8 cellular contexts compared by ENCODE assay signal in the genomic region with DNA sequence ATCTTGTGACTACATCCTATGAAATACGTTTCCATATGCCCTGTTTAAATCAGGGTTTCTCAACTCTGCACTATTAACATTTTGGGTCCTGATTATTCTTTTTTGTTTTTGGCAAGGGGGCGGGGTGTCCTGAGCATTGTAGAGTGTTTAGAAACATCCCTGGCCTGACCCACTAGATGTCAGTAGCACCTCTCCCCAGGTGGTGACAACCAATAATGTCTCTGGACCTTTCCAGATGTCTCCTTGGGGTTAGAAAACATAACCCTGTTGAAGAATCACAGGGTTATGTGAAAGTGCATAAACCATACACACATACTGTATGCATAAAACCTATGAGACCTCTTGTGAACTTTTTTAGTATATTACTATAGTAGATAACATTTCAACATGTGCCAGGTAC. TPM values are rescaled to one million over a fixed set of nuclear protein-coding genes. Genes with fewer than 3 reads are reported as not detected.
DNase-seq lines count a peak whose midpoint lies in the region; ATAC-seq, FAIRE-seq and TF ChIP-seq lines count a peak whose summit lies in the region.

No MANE protein-coding gene starts in this region.

- no peak for TF ChIP-seq POLR2A in HepG2 (IDR thresholded peaks at IDR 0.05; ENCODE audit: insufficient read depth in 1 of 2, low read depth in 2 of 2, low read length in 2 of 2)

- WGBS in HepG2 (ENCODE audit: low lambda C conversion rate), result 52% methylated on average over 2 of the region's 2 CpGs
- WGBS in neuronal stem cell (ENCODE audit: extremely low coverage in 2 of 2, insufficient read length in 2 of 2, insufficient replicate concordance in 1 of 2), 2 donors, result no CpG with 5 or more reads among the region's 2 CpGs

- H3K9me3 Mint-ChIP-seq in CD4-positive, alpha-beta T cell, result no peaks in the 10 kb centered on the region
- no peaks in the 10 kb centered on the region for H3K9me3 Mint-ChIP-seq in activated B cell treated with CpG ODN at 0.5 μM for 24 hours

- H3K4me3 Mint-ChIP-seq in CD4-positive, alpha-beta T cell, result peak overlapping the region; percentile 95
- peak overlapping the region; percentile 93 for H3K4me3 Mint-ChIP-seq in activated B cell treated with CpG ODN at 0.5 μM for 24 hours

- H3K4me1 ChIP-seq in HepG2 (ENCODE audit: insufficient read depth, low read length), result peaks cover 26% of the 10 kb centered on the region
- peaks cover 6 to 7% of the 10 kb centered on the region in 2 donors for H3K4me1 ChIP-seq in neuronal stem cell (ENCODE audit: control insufficient read depth in 2 of 2, insufficient read depth in 1 of 2, low read depth in 1 of 2, low read length in 2 of 2)

- H3K9me3 ChIP-seq in CD4-positive, alpha-beta T cell (ENCODE audit: control insufficient read depth, low read length), result no peaks in the 10 kb centered on the region
- H3K9me3 ChIP-seq in HepG2 (ENCODE audit: low read length), result no peaks in the 10 kb centered on the region
- H3K9me3 ChIP-seq in neuronal stem cell (replicated peaks in 1 of 2; ENCODE audit: control insufficient read depth in 2 of 2, insufficient read depth in 1 of 2, low read depth in 1 of 2, low read length in 2 of 2), result no peaks in the 10 kb centered on the region

- H3K79me1 ChIP-seq in neuronal stem cell (ENCODE audit: low read depth, low read length), result peaks cover 10% of the 10 kb centered on the region

- CTCF ChIA-PET in CD4-positive, alpha-beta T cell (lab: Charles Lee), result no interaction called here
- CTCF ChIA-PET in HEK293T (lab: Yijun Ruan, JAX) (interaction anchor here (0.5 kb wide), 1 partner anchor 11 kb away, joined by 4 read pairs; no protein-coding TSS in a partner anchor), activated B cell treated with CpG ODN at 0.5 μM for 24 hours (lab: Charles Lee) (no interaction called here), HepG2 (lab: Yijun Ruan, JAX; ENCODE audit: low intra/inter-chr PET ratio, low total read pairs) (no interaction called here)

- H3K4me3 ChIP-seq in HepG2 (replicated peaks in 1 of 3; ENCODE audit: insufficient read depth in 1 of 3, low read depth in 2 of 3, low read length in 3 of 3) (peak overlapping the region in 1 of 3 experiments; percentile 89; a peak in 1 of 6 replicates), neuronal stem cell (ENCODE audit: low read length in 2 of 2) (peak overlapping the region in 1 of 2 donors; percentile 74)

- H4K8ac ChIP-seq in neuronal stem cell (ENCODE audit: low read depth, low read length), result no peak overlapping the region

- H3K14ac ChIP-seq in neuronal stem cell (ENCODE audit: low read length), result no peak overlapping the region

- H3K4ac ChIP-seq in neuronal stem cell (ENCODE audit: low read length), result no peak overlapping the region

- no peak overlapping the region for H2BK12ac ChIP-seq in neuronal stem cell (ENCODE audit: low read length)

- H4K20me1 ChIP-seq in HepG2 (ENCODE audit: insufficient read depth, low read length), result no peaks in the 10 kb centered on the region

- no peaks in the 10 kb centered on the region for H3K27me3 ChIP-seq in CD4-positive, alpha-beta T cell (ENCODE audit: control insufficient read depth, insufficient read depth, low read length)
- H3K27me3 ChIP-seq in HepG2 (ENCODE audit: control insufficient read depth in 1 of 2, insufficient read depth in 2 of 2, low read length in 2 of 2) (peaks cover 0 to 7% of the 10 kb centered on the region in 2 experiments; a peak in 1 of 5 replicates), neuronal stem cell (ENCODE audit: control insufficient read depth in 3 of 3, insufficient read depth in 3 of 3, low read depth in 1 of 3, low read length in 3 of 3) (no peaks in the 10 kb centered on the region)

- TF ChIP-seq CTCF in CD4-positive, alpha-beta T cell (IDR thresholded peaks at IDR 0.05), result no peak
- TF ChIP-seq CTCF in activated B cell treated with CpG ODN at 0.5 μM for 24 hours (IDR thresholded peaks at IDR 0.05), result no peak
- peak; percentile 35; the same call in 1 of the 2 replicates for TF ChIP-seq CTCF in HepG2 (CRISPR knock-in tag; IDR thresholded peaks at IDR 0.05)

- POLR2A ChIA-PET in CD4-positive, alpha-beta T cell (lab: Charles Lee), result no interaction called here
- POLR2A ChIA-PET in HEK293T (lab: Yijun Ruan, JAX), result no interaction called here
- POLR2A ChIA-PET in activated B cell treated with CpG ODN at 0.5 μM for 24 hours (lab: Charles Lee), result no interaction called here
- POLR2A ChIA-PET in HepG2 (lab: Yijun Ruan, JAX), result no interaction called here

- H2BK120ac ChIP-seq in neuronal stem cell (ENCODE audit: low read depth, low read length), result no peak overlapping the region

- H3K27ac ChIP-seq in CD4-positive, alpha-beta T cell (ENCODE audit: low read depth, low read length), result no peak overlapping the region
- H3K27ac ChIP-seq in HepG2 (ENCODE audit: extremely low read length, insufficient read depth, low read length) (no peak overlapping the region), neuronal stem cell (replicated peaks; ENCODE audit: low read length) (no peak overlapping the region)

- peak overlapping the region; percentile 86 for H3K27ac Mint-ChIP-seq in CD4-positive, alpha-beta T cell
- no peak overlapping the region for H3K27ac Mint-ChIP-seq in activated B cell treated with CpG ODN at 0.5 μM for 24 hours

- H3K23ac ChIP-seq in neuronal stem cell (ENCODE audit: low read depth, low read length, poor library complexity), result no peak overlapping the region

- no peak; the same call in 1 of the 2 replicates for TF ChIP-seq RAD21 in HepG2 (CRISPR knock-in tag; IDR thresholded peaks at IDR 0.05)

- no peak overlapping the region for H2BK5ac ChIP-seq in neuronal stem cell (ENCODE audit: low read length)

- DNase-seq in CD4-positive, alpha-beta T cell, result no peak
- DNase-seq in HEK293T (ENCODE audit: extremely low spot score), result peak; percentile 19
- no peak for DNase-seq in activated B cell treated with CpG ODN at 0.5 μM for 24 hours
- DNase-seq in HepG2 (ENCODE audit: low spot score), result peak; percentile 31
- no peak for DNase-seq in neuronal stem cell (ENCODE audit: low spot score)

- intact Hi-C loops in CD4-positive, alpha-beta T cell (cut with DNase I, micrococcal nuclease), result loop anchor here (1.0 to 10.0 kb wide), 7 partner anchors 126 to 1975 kb away; partner anchors contain the start of genes DDX54 (in 1 of the 2), ERP29 (in 1 of the 2), FAM222A (in 1 of the 2) and HECTD4 (in 1 of the 2)
- intact Hi-C loops in activated B cell treated with CpG ODN at 0.5 μM for 24 hours (cut with micrococcal nuclease), result loop anchor here (2.0 to 10.0 kb wide), 6 partner anchors 78 to 730 kb away; partner anchors contain the start of genes ALDH2, ATXN2, HECTD4 and MAPKAPK5
- intact Hi-C loops in HepG2 (cut with micrococcal nuclease; ENCODE audit: unreplicated experiment), result loop anchor here (1.0 kb wide), 1 partner anchor 126 kb away; no protein-coding TSS in a partner anchor

- H3K36me3 ChIP-seq in HepG2 (replicated peaks in 1 of 2; ENCODE audit: control insufficient read depth in 1 of 2, insufficient read depth in 2 of 2, low read length in 2 of 2) (peaks cover 0 to 8% of the 10 kb centered on the region in 2 experiments; a peak in 3 of 5 replicates), neuronal stem cell (replicated peaks in 1 of 2; ENCODE audit: control insufficient read depth in 2 of 2, insufficient read depth in 2 of 2, low read length in 2 of 2) (peaks cover 7 to 22% of the 10 kb centered on the region in 2 donors)

- no peak overlapping the region for H4K91ac ChIP-seq in neuronal stem cell (ENCODE audit: low read depth, low read length, poor library complexity)

- no peaks in the 10 kb centered on the region for H3K27me3 Mint-ChIP-seq in CD4-positive, alpha-beta T cell
- H3K27me3 Mint-ChIP-seq in activated B cell treated with CpG ODN at 0.5 μM for 24 hours, result no peaks in the 10 kb centered on the region

- H3K4me2 ChIP-seq in HepG2 (ENCODE audit: low read depth, low read length) (peak overlapping the region; percentile 96), neuronal stem cell (ENCODE audit: insufficient read depth, low read length, poor library complexity, severe bottlenecking) (no peak overlapping the region)

- H2AK5ac ChIP-seq in neuronal stem cell (ENCODE audit: low read depth, low read length), result no peak overlapping the region

- H3K4me1 Mint-ChIP-seq in CD4-positive, alpha-beta T cell (ENCODE audit: low read depth), result peaks cover 46% of the 10 kb centered on the region
- H3K4me1 Mint-ChIP-seq in activated B cell treated with CpG ODN at 0.5 μM for 24 hours, result peaks cover 41% of the 10 kb centered on the region

- no TSS peak for BruUV-seq in HepG2 (replicated peaks; lab: Mats Ljungman, UMichigan)

- H3K18ac ChIP-seq in neuronal stem cell (ENCODE audit: low read length), result no peak overlapping the region

- no peak for ATAC-seq in CD4-positive, alpha-beta T cell (ENCODE audit: poor library complexity)
- ATAC-seq in activated B cell treated with CpG ODN at 0.5 μM for 24 hours (ENCODE audit: low read depth) (no peak), HepG2 (peak; percentile 35), HG02970 (IDR thresholded peaks at IDR 0.05; ENCODE audit: low FRiP score, unreplicated experiment) (no peak), GM18867 (IDR thresholded peaks at IDR 0.05; ENCODE audit: unreplicated experiment) (no peak), HG03460 (IDR thresholded peaks at IDR 0.05; ENCODE audit: unreplicated experiment) (no peak)

- no peak for TF ChIP-seq EP300 in HepG2 (IDR thresholded peaks at IDR 0.05; ENCODE audit: low read depth in 2 of 2, low read length in 2 of 2)
- no peak for TF ChIP-seq EP300 in HepG2 (CRISPR knock-in tag; IDR thresholded peaks at IDR 0.05; ENCODE audit: borderline replicate concordance)

- H3K9ac ChIP-seq in HepG2 (ENCODE audit: insufficient read depth, low read depth, low read length), result no peak overlapping the region
- H3K9ac ChIP-seq in neuronal stem cell (ENCODE audit: low read depth, low read length, poor library complexity), result no peak overlapping the region

- H2BK15ac ChIP-seq in neuronal stem cell (ENCODE audit: low read length), result no peak overlapping the region

- no peak overlapping the region for H2AFZ ChIP-seq in HepG2 (ENCODE audit: low read length)
- no peak overlapping the region for H2AFZ ChIP-seq in neuronal stem cell (ENCODE audit: low read length)

- H3K36me3 Mint-ChIP-seq in CD4-positive, alpha-beta T cell (ENCODE audit: low read depth), result peaks cover 39% of the 10 kb centered on the region
- peaks cover 27% of the 10 kb centered on the region for H3K36me3 Mint-ChIP-seq in activated B cell treated with CpG ODN at 0.5 μM for 24 hours (ENCODE audit: low read depth)

- peaks cover 39% of the 10 kb centered on the region for H3K79me2 ChIP-seq in HepG2 (ENCODE audit: insufficient read depth, low read length)

- in situ Hi-C loops in HepG2 (cut with HindIII; ENCODE audit: extremely low pct_ligation_motif_present, low pct_unique_long_range_greater_than_20kb), result no loop called here

- no peak for FAIRE-seq in HepG2 (lab: Jason Lieb, UNC)

RNA-seq across cellular contexts. Expression of gene ACAD10, which starts 1.4 kb away (rescaled TPM):
- 10 to 100 TPM; 15.8 to 17.4 TPM for total RNA-seq in CD4-positive, alpha-beta T cell
- total RNA-seq in activated B cell treated with CpG ODN at 0.5 μM for 24 hours, result 33.3 and 45.1 TPM in 2 replicates
- total RNA-seq in HepG2 (2016; rRNA removed; fragmentation: Illumina TruSeq; extraction: Trizol), result 4.7 and 15.2 TPM in 2 replicates
- 6.6 and 7.1 TPM in 2 replicates for total RNA-seq in HepG2 (2016; cell fraction: cytosol; rRNA removed; fragmentation: Illumina TruSeq; extraction: Trizol; ENCODE audit: low read depth)
- total RNA-seq in HepG2 (2016; cell fraction: insoluble cytoplasmic fraction; rRNA removed; fragmentation: Illumina TruSeq; extraction: Trizol), result 4.6 and 15.0 TPM in 2 replicates
- total RNA-seq in HepG2 (2016; cell fraction: membrane; rRNA removed; fragmentation: Illumina TruSeq; extraction: Trizol), result 4.4 and 7.0 TPM in 2 replicates
- total RNA-seq in HepG2 (2016; cell fraction: nucleus; rRNA removed; fragmentation: Illumina TruSeq; extraction: Trizol), result 21.7 and 22.3 TPM in 2 replicates
- 16.3 and 20.5 TPM in 2 replicates for polyA plus RNA-seq in HepG2 (2011; rRNA removed)
- 5.7 and 7.8 TPM in 2 replicates for polyA plus RNA-seq in HepG2 (2011; cell fraction: cytosol; rRNA removed)
- 121 and 145 TPM in 2 replicates for polyA plus RNA-seq in HepG2 (2011; cell fraction: nucleus; rRNA removed)
- 15.1 and 17.6 TPM in 2 replicates for polyA plus RNA-seq in HepG2 (2012)
- polyA plus RNA-seq in HepG2 (2016; cell fraction: cytosol; fragmentation: Illumina TruSeq; extraction: Trizol; ENCODE audit: low read depth), result 0.63 and 0.75 TPM in 2 replicates
- 2.6 and 3.0 TPM in 2 replicates for polyA plus RNA-seq in HepG2 (2016; cell fraction: insoluble cytoplasmic fraction; fragmentation: Illumina TruSeq; extraction: Trizol; ENCODE audit: low read depth)
- 1.0 and 1.6 TPM in 2 replicates for polyA plus RNA-seq in HepG2 (2016; cell fraction: membrane; fragmentation: Illumina TruSeq; extraction: Trizol; ENCODE audit: low read depth)
- polyA plus RNA-seq in HepG2 (2016; cell fraction: nucleus; fragmentation: Illumina TruSeq; extraction: Trizol; ENCODE audit: insufficient read depth, low read depth), result 32.8 and 40.3 TPM in 2 replicates
- 35.4 and 39.1 TPM in 2 replicates for polyA minus RNA-seq in HepG2 (2011; rRNA and poly(A)+ RNA removed; ENCODE audit: low replicate concordance)
- 11.3 and 12.3 TPM in 2 replicates for polyA minus RNA-seq in HepG2 (2011; cell fraction: cytosol; rRNA and poly(A)+ RNA removed)
- polyA minus RNA-seq in HepG2 (2011; cell fraction: nucleus; rRNA and poly(A)+ RNA removed), result 49.6 and 61.3 TPM in 2 replicates
- polyA plus RNA-seq in neuronal stem cell (2013, experiment 1 of 2), result 16.1 TPM
- 15.2 TPM for polyA plus RNA-seq in neuronal stem cell (2013, experiment 2 of 2)

RNA-seq across cellular contexts. Expression of gene BRAP, which starts 1.5 kb away (rescaled TPM):
- total RNA-seq in CD4-positive, alpha-beta T cell, result 10 to 100 TPM; 22.4 to 25.8 TPM
- total RNA-seq in activated B cell treated with CpG ODN at 0.5 μM for 24 hours (24.1 and 24.2 TPM in 2 replicates), HepG2 (2016; rRNA removed; fragmentation: Illumina TruSeq; extraction: Trizol) (15.4 and 18.3 TPM in 2 replicates)
- total RNA-seq in HepG2 (2016; cell fraction: cytosol; rRNA removed; fragmentation: Illumina TruSeq; extraction: Trizol; ENCODE audit: low read depth), result 9.1 and 9.3 TPM in 2 replicates
- 15.3 and 17.4 TPM in 2 replicates for total RNA-seq in HepG2 (2016; cell fraction: insoluble cytoplasmic fraction; rRNA removed; fragmentation: Illumina TruSeq; extraction: Trizol)
- 11.0 and 11.6 TPM in 2 replicates for total RNA-seq in HepG2 (2016; cell fraction: membrane; rRNA removed; fragmentation: Illumina TruSeq; extraction: Trizol)
- total RNA-seq in HepG2 (2016; cell fraction: nucleus; rRNA removed; fragmentation: Illumina TruSeq; extraction: Trizol), result 7.4 and 9.6 TPM in 2 replicates
- polyA plus RNA-seq in HepG2 (2011; rRNA removed), result 8.1 TPM in 2 replicates
- 7.1 and 9.2 TPM in 2 replicates for polyA plus RNA-seq in HepG2 (2011; cell fraction: cytosol; rRNA removed)
- polyA plus RNA-seq in HepG2 (2011; cell fraction: nucleus; rRNA removed), result 3.7 and 5.1 TPM in 2 replicates
- polyA plus RNA-seq in HepG2 (2012), result 7.4 and 7.7 TPM in 2 replicates
- 4.6 and 4.9 TPM in 2 replicates for polyA plus RNA-seq in HepG2 (2016; cell fraction: cytosol; fragmentation: Illumina TruSeq; extraction: Trizol; ENCODE audit: low read depth)
- polyA plus RNA-seq in HepG2 (2016; cell fraction: insoluble cytoplasmic fraction; fragmentation: Illumina TruSeq; extraction: Trizol; ENCODE audit: low read depth), result 16.9 and 18.1 TPM in 2 replicates
- 6.8 and 7.2 TPM in 2 replicates for polyA plus RNA-seq in HepG2 (2016; cell fraction: membrane; fragmentation: Illumina TruSeq; extraction: Trizol; ENCODE audit: low read depth)
- polyA plus RNA-seq in HepG2 (2016; cell fraction: nucleus; fragmentation: Illumina TruSeq; extraction: Trizol; ENCODE audit: insufficient read depth, low read depth), result 12.3 and 12.5 TPM in 2 replicates
- polyA minus RNA-seq in HepG2 (2011; rRNA and poly(A)+ RNA removed; ENCODE audit: low replicate concordance), result 11.3 and 27.4 TPM in 2 replicates
- 8.6 and 10.2 TPM in 2 replicates for polyA minus RNA-seq in HepG2 (2011; cell fraction: cytosol; rRNA and poly(A)+ RNA removed)
- polyA minus RNA-seq in HepG2 (2011; cell fraction: nucleus; rRNA and poly(A)+ RNA removed), result 11.1 and 13.4 TPM in 2 replicates
- polyA plus RNA-seq in neuronal stem cell (2013, experiment 1 of 2), result 13.7 TPM
- polyA plus RNA-seq in neuronal stem cell (2013, experiment 2 of 2), result 13.7 TPM

Comparison
In these comparisons a context has a peak if more than half of its experiments do, and no peak if none do; other contexts are left out.
1. DNase-seq: peak in HEK293T (single experiment) and HepG2 (single experiment); none in CD4-positive, alpha-beta T cell (0 of 10), activated B cell treated with CpG ODN at 0.5 μM for 24 hours (single experiment) and neuronal stem cell (single experiment).